24 cellular contexts compared by ENCODE assay signal in the genomic region with DNA sequence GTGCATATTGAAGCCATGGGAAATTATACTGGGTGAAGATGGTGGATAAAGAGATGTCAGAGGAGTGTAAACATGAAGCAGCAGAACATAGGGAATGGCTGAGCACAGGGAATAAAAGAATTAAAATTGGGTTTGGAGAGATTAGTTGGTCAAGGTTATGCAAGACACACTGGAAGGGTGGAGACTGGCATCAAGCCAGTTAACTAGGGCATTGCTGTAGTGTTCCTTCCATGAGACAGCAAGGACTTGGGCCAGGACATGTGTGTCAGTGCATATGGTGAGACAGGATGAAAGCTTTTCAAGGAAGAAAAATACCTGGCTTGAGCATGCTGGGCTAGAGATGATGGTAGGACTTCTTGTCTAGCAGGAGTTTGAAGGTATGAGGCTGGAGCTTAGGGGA. TPM values are rescaled to one million over a fixed set of nuclear protein-coding genes. Genes with fewer than 3 reads are reported as not detected.
DNase-seq lines count a peak whose midpoint lies in the region; FAIRE-seq and TF ChIP-seq lines count a peak whose summit lies in the region.
"Had no signal": no experiment of that assay in that cellular context is flagged by ENCODE, and none has a peak within 500 bp of the region (broad histone marks: within the 10 kb centered on the region; RNA-seq: fewer than 3 reads in every experiment).

No MANE protein-coding gene starts in this region.

- H3K4me1 ChIP-seq in trophoblast cell (ENCODE audit: control insufficient read depth in 1 of 2, insufficient read depth in 2 of 2, low read length in 2 of 2) = no peaks in the 10 kb centered on the region
- H3K4me1 ChIP-seq: SJCRH30 had no signal

- intact Hi-C loops in lower leg skin (cut with DNase I; ENCODE audit: low total_unique reads) = no loop called here

- H3K79me2 ChIP-seq in trophoblast cell (ENCODE audit: control insufficient read depth, insufficient read depth, low read length, poor library complexity) = no peaks in the 10 kb centered on the region

- H2BK12ac ChIP-seq in trophoblast cell (ENCODE audit: low read length) = no peak overlapping the region

- no peak overlapping the region for H3K18ac ChIP-seq in trophoblast cell (ENCODE audit: low read length)

- no peak overlapping the region for H3K9ac ChIP-seq in trophoblast cell (ENCODE audit: low read length)
- H3K9ac ChIP-seq: BLaER1 treated with 17β-estradiol and CSF1 and Interleukin-3, amounts not matched to agents 10 nM and 100 nM had no signal

- DNase-seq in AG10803 (ENCODE audit: low read depth) = peak; percentile 28
- DNase-seq in LHCN-M2 (ENCODE audit: low read depth) = peak; percentile 24
- DNase-seq in bronchial epithelial cell (ENCODE audit: low read depth) = peak; percentile 41
- DNase-seq in lower leg skin (ENCODE audit: low spot score in 2 of 2) = peak; percentile 50 to 84
- no peak for DNase-seq in trophoblast cell
- no peak for DNase-seq in NCI-H446 treated with DMSO at 0.1 percent for 48 hours (lab: John Stamatoyannopoulos, UW)
- DNase-seq in SW 1271 (lab: John Stamatoyannopoulos, UW) = no peak
- no peak for DNase-seq in stimulated activated CD8-positive, alpha-beta memory T cell treated with anti-CD3 and anti-CD28 coated beads, Interleukin-4, amount 100 ng/mL, for 48 hours
- DNase-seq: activated CD4-positive, CD25-positive, alpha-beta regulatory T cell treated with anti-CD3 and anti-CD28 coated beads, Interleukin-2, amount 50 U/mL, for 72 hours; activated CD8-positive, alpha-beta T cell treated with anti-CD3 and anti-CD28 coated beads, Interleukin-2, amount 10 ng/mL, durations not matched to agents 7 days and 5 days; activated gamma-delta T cell treated with Interleukin-2 at 50 U/mL for 16 hours; activated T-cell treated with anti-CD3 and anti-CD28 coated beads for 4 hours; amniotic stem cell; cortex of kidney; H7; islet precursor cell; NCI-H1436 treated with DMSO at 0.1 percent for 48 hours; NCI-H510A; SJCRH30; T-cell had no signal

- no peak for TF ChIP-seq POLR2A in lower leg skin (IDR thresholded peaks at IDR 0.05)

- H4K91ac ChIP-seq in trophoblast cell (ENCODE audit: low read depth, low read length) = no peak overlapping the region

- H3K36me3 ChIP-seq in bronchial epithelial cell (ENCODE audit: control insufficient read depth, insufficient read depth, low read length) = no peaks in the 10 kb centered on the region
- H3K36me3 ChIP-seq in trophoblast cell (ENCODE audit: control insufficient read depth in 1 of 2, insufficient read depth in 2 of 2, low read length in 2 of 2) = no peaks in the 10 kb centered on the region
- H3K36me3 ChIP-seq: BLaER1 treated with 17β-estradiol and CSF1 and Interleukin-3, amounts not matched to agents 10 nM and 100 nM; cardiac muscle cell; SJCRH30 had no signal

- H3K23ac ChIP-seq in trophoblast cell (ENCODE audit: low read length) = no peak overlapping the region

- no peak overlapping the region for H2BK120ac ChIP-seq in trophoblast cell (ENCODE audit: insufficient read depth, low read length, poor library complexity)

- H4K8ac ChIP-seq in trophoblast cell (ENCODE audit: low read depth, low read length) = no peak overlapping the region

- H3K4ac ChIP-seq in trophoblast cell (ENCODE audit: low read depth, low read length) = no peak overlapping the region

- H3K79me1 ChIP-seq in trophoblast cell (ENCODE audit: low read length) = no peaks in the 10 kb centered on the region

- no peak for FAIRE-seq in bronchial epithelial cell (lab: Jason Lieb, UNC)
- FAIRE-seq: endometrium, GM12891 had no signal

- no peak overlapping the region for H2BK5ac ChIP-seq in trophoblast cell (ENCODE audit: low read depth, low read length, poor library complexity)

- H3K27ac ChIP-seq in trophoblast cell (ENCODE audit: low read depth, low read length) = no peak overlapping the region
- H3K27ac ChIP-seq: cardiac muscle cell, SJCRH30 had no signal

- H3K4me3 ChIP-seq in AG10803 (ENCODE audit: low read length) (no peak overlapping the region), bronchial epithelial cell (ENCODE audit: low read depth, low read length) (no peak overlapping the region), lower leg skin (ENCODE audit: low read depth, poor library complexity, severe bottlenecking) (no peak overlapping the region), trophoblast cell (ENCODE audit: low read depth, low read length) (no peak overlapping the region)
- H3K4me3 ChIP-seq: BLaER1 treated with 17β-estradiol and CSF1 and Interleukin-3, amounts not matched to agents 10 nM and 100 nM; cardiac muscle cell; SJCRH30 had no signal

- H3K9me3 ChIP-seq in trophoblast cell (ENCODE audit: insufficient read depth, low read depth, low read length) = no peaks in the 10 kb centered on the region
- H3K9me3 ChIP-seq: SJCRH30 had no signal

- H2AK5ac ChIP-seq in trophoblast cell (ENCODE audit: low read length) = no peak overlapping the region

- H3K14ac ChIP-seq in trophoblast cell (ENCODE audit: low read length) = no peak overlapping the region

- H3K27me3 ChIP-seq in bronchial epithelial cell (ENCODE audit: control insufficient read depth, insufficient read depth, low read length) = no peaks in the 10 kb centered on the region
- H3K27me3 ChIP-seq in trophoblast cell (ENCODE audit: insufficient read depth, low read length) = no peaks in the 10 kb centered on the region
- H3K27me3 ChIP-seq: BLaER1 treated with 17β-estradiol and CSF1 and Interleukin-3, amounts not matched to agents 10 nM and 100 nM; cardiac muscle cell; SJCRH30 had no signal

- H3K4me2 ChIP-seq in trophoblast cell (ENCODE audit: low read length) = no peak overlapping the region

- H2AFZ ChIP-seq in trophoblast cell (ENCODE audit: insufficient read depth, low read length, poor library complexity) = no peak overlapping the region

- no peak overlapping the region for H4K12ac ChIP-seq in trophoblast cell (ENCODE audit: low read depth, low read length)

- TF ChIP-seq CTCF in AG10803 (conservative IDR thresholded peaks at IDR 0.05; ENCODE audit: low read length) (no peak), bronchial epithelial cell (IDR thresholded peaks at IDR 0.05; ENCODE audit: insufficient read depth, low read length, severe bottlenecking) (no peak), lower leg skin (IDR thresholded peaks at IDR 0.05) (no peak)

RNA-seq across cellular contexts. Expression of gene TMEM170B, which starts 14.7 kb away (rescaled TPM):
- total RNA-seq in LHCN-M2 (2014; rRNA removed) = 0.77 and 1.3 TPM in 2 replicates
- 0.67 TPM for polyA plus RNA-seq in LHCN-M2 (2012)
- under 0.01 and 0.13 TPM in 2 replicates for total RNA-seq in bronchial epithelial cell
- total RNA-seq in lower leg skin = 1 to 10 TPM in 2 of 4 donors, under 1 TPM in 2; 0.34 to 2.1 (median 1.3) TPM
- polyA plus RNA-seq in trophoblast cell (2013) = 3.2 TPM in 2 replicates

Comparison
In these comparisons a context has a peak if more than half of its experiments do, and no peak if none do; other contexts are left out.
1. DNase-seq: peak in AG10803 (single experiment), LHCN-M2 (single experiment), bronchial epithelial cell (single experiment) and lower leg skin (2 of 2); none in trophoblast cell (0 of 2), NCI-H446 treated with DMSO at 0.1 percent for 48 hours (single experiment), SW 1271 (0 of 2) and stimulated activated CD8-positive, alpha-beta memory T cell treated with anti-CD3 and anti-CD28 coated beads, Interleukin-4, amount 100 ng/mL, for 48 hours (single experiment).